Comparison of ENCODE assay signal across 10 cellular contexts in the genomic region with DNA sequence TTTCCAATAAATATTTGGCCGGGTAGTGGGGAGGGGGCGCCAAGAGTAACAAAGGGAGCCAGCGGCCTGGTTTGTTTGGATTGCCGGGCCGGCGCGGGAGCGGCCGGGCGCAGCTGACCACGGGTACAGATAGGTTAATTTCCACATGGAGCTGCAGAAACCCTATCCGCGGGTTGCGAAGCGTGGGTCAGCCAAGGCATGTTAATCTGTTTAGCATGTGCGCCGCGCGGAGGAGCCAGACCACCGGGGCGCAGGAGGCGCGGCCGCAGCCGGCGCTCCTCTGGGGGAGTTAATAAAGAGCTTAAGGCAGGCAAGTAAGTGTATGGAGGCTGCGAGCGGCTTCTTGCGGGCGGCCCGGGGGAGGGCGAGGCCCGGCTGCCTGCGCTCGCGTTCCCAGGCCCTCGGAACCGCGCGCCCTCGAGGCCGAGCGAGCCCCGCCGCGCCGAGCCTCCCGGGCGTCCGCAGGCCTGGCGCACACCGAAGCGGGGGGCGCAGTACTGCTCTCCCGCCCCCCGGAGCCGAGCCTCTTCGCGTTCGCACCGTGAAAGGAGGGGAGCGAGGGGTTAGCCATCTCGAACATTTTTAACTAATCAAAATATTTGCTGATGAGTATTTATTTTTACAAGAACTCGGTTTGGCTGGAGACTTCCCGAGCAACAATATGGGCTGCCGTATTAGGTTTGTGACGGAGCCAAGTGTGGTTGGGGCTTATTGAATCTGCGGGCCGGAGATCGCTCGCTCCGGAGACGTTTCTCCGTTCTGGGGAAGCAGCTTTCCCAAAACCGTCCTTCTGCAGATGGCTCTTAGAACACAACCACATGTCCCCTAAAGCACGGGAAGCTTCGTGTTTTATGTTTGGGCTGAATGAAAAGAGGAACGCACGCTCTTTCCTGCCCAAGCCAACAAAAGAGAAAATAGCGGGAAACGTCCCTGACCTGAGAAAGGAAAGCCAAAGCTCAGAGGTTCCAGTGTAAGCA. TPM values are rescaled to one million over a fixed set of nuclear protein-coding genes. Genes with fewer than 3 reads are reported as not detected.
DNase-seq lines count a peak whose midpoint lies in the region; ATAC-seq, FAIRE-seq and TF ChIP-seq lines count a peak whose summit lies in the region.
"Had no signal": no experiment of that assay in that cellular context is flagged by ENCODE, and none has a peak within 500 bp of the region (broad histone marks: within the 10 kb centered on the region; RNA-seq: fewer than 3 reads in every experiment).

No MANE protein-coding gene starts in this region.

- H3K27ac ChIP-seq in kidney (ENCODE audit: low read depth in 2 of 2, low read length in 2 of 2): no peak overlapping the region

- peaks cover 0 to 4% of the 10 kb centered on the region in 2 donors for H3K9me3 Mint-ChIP-seq in stimulated activated naive CD8-positive, alpha-beta T cell treated with anti-CD3 and anti-CD28 coated beads, Interleukin-15, amount 100 ng/mL, for 72 hours
- H3K9me3 Mint-ChIP-seq: dendritic cell treated with granulocyte-macrophage colony-stimulating factor and Interleukin-4, amounts not matched to agents 40 ng/mL and 50 ng/mL, for 4 days had no signal

- no peak for ATAC-seq in stimulated activated naive CD8-positive, alpha-beta T cell treated with anti-CD3 and anti-CD28 coated beads, Interleukin-15, amount 100 ng/mL, for 72 hours
- no peak for ATAC-seq in GM19467 (IDR thresholded peaks at IDR 0.05; ENCODE audit: unreplicated experiment)

- H3K36me3 ChIP-seq in kidney (ENCODE audit: control insufficient read depth in 1 of 2, insufficient read depth in 2 of 2, low read length in 2 of 2): no peaks in the 10 kb centered on the region

- peak overlapping the region; percentile 56 to 66 for H3K4me3 Mint-ChIP-seq in stimulated activated naive CD8-positive, alpha-beta T cell treated with anti-CD3 and anti-CD28 coated beads, Interleukin-15, amount 100 ng/mL, for 72 hours
- H3K4me3 Mint-ChIP-seq: dendritic cell treated with granulocyte-macrophage colony-stimulating factor and Interleukin-4, amounts not matched to agents 40 ng/mL and 50 ng/mL, for 4 days had no signal

- H3K4me3 ChIP-seq in kidney (ENCODE audit: low read length in 2 of 2): peak overlapping the region; percentile 14 to 30

- H3K27me3 Mint-ChIP-seq in stimulated activated naive CD8-positive, alpha-beta T cell treated with anti-CD3 and anti-CD28 coated beads, Interleukin-15, amount 100 ng/mL, for 72 hours: peaks cover 97% of the 10 kb centered on the region

- H3K27ac Mint-ChIP-seq in stimulated activated naive CD8-positive, alpha-beta T cell treated with anti-CD3 and anti-CD28 coated beads, Interleukin-15, amount 100 ng/mL, for 72 hours: no peak overlapping the region
- H3K27ac Mint-ChIP-seq: dendritic cell treated with granulocyte-macrophage colony-stimulating factor and Interleukin-4, amounts not matched to agents 40 ng/mL and 50 ng/mL, for 4 days had no signal

- TF ChIP-seq CTCF in kidney (IDR thresholded peaks at IDR 0.05; ENCODE audit: borderline replicate concordance, extremely low read depth, insufficient read depth): no peak

- H3K4me1 Mint-ChIP-seq in stimulated activated naive CD8-positive, alpha-beta T cell treated with anti-CD3 and anti-CD28 coated beads, Interleukin-15, amount 100 ng/mL, for 72 hours: peaks cover 21% of the 10 kb centered on the region

- peak; percentile 59 for DNase-seq in activated CD8-positive, alpha-beta memory T cell treated with anti-CD3 and anti-CD28 coated beads, Interleukin-2, amount 50 U/mL, for 48 hours
- no peak for DNase-seq in activated CD8-positive, alpha-beta memory T cell treated with anti-CD3 and anti-CD28 coated beads for 24 hours
- DNase-seq in astrocyte of the hippocampus (ENCODE audit: low read depth, low spot score) (peak; percentile 89), kidney (peak; percentile 71), GM19239 (ENCODE audit: insufficient read length, low spot score) (no peak), NCI-H345 (lab: John Stamatoyannopoulos, UW) (no peak)
- no peak for DNase-seq in stimulated activated naive CD8-positive, alpha-beta T cell treated with anti-CD3 and anti-CD28 coated beads, Interleukin-15, amount 100 ng/mL, for 72 hours
- DNase-seq: CD4-positive, CD25-positive, alpha-beta regulatory T cell had no signal

- H3K9ac ChIP-seq in kidney (ENCODE audit: low read length in 2 of 2): no peak overlapping the region

- no peaks in the 10 kb centered on the region for H3K9me3 ChIP-seq in kidney (ENCODE audit: control insufficient read depth in 1 of 2, low read length in 2 of 2)

- H3K4me1 ChIP-seq in kidney (ENCODE audit: control insufficient read depth in 1 of 2, insufficient read depth in 1 of 2, low read depth in 1 of 2, low read length in 2 of 2): peaks cover 0 to 2% of the 10 kb centered on the region in 2 donors

- intact Hi-C loops in kidney (cut with DNase I): no loop called here

- FAIRE-seq in kidney (lab: Jason Lieb, UNC): no peak
- no peak for FAIRE-seq in GM19239 (lab: Jason Lieb, UNC)

RNA-seq across cellular contexts. Expression of a gene that starts 28.9 kb away (rescaled TPM):
- 5.9 TPM for total RNA-seq in kidney
- polyA plus RNA-seq in kidney (ENCODE audit: insufficient read depth, low read depth, low replicate concordance): 2.5 TPM
- total RNA-seq: CD4-positive, CD25-positive, alpha-beta regulatory T cell had no signal

Comparison
In these comparisons a context has a peak if more than half of its experiments do, and no peak if none do; other contexts are left out.
1. DNase-seq: peak in activated CD8-positive, alpha-beta memory T cell treated with anti-CD3 and anti-CD28 coated beads, Interleukin-2, amount 50 U/mL, for 48 hours (single experiment), astrocyte of the hippocampus (single experiment) and kidney (single experiment); none in activated CD8-positive, alpha-beta memory T cell treated with anti-CD3 and anti-CD28 coated beads for 24 hours (single experiment), stimulated activated naive CD8-positive, alpha-beta T cell treated with anti-CD3 and anti-CD28 coated beads, Interleukin-15, amount 100 ng/mL, for 72 hours (0 of 2), GM19239 (single experiment) and NCI-H345 (single experiment).